In the genomic region with DNA sequence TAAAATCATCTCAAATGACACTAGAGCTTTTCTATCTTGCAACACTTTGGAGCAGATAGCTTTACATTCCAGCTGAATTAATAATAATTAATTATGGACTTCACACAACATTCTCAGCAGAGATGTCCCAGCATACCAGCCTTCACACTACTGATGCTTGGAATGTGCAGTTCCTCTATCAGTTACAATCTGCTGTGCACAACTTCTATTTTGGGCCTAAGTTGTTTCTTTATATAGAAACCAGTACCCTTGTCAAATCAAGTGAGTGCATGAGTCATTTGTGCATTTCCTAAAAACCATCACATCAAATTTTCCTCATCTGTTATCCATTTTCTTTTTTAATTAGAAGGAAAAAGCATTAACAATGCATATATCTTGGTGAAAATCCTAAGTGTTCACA, we compare ENCODE assay signal across 10 cellular contexts. TPM values are rescaled to one million over a fixed set of nuclear protein-coding genes. Genes with fewer than 3 reads are reported as not detected.
DNase-seq lines count a peak whose midpoint lies in the region; ATAC-seq and TF ChIP-seq lines count a peak whose summit lies in the region.
"Had no signal": no experiment of that assay in that cellular context is flagged by ENCODE, and none has a peak within 500 bp of the region (broad histone marks: within the 10 kb centered on the region; RNA-seq: fewer than 3 reads in every experiment).

No MANE protein-coding gene starts in this region.

- H3K36me3 Mint-ChIP-seq in mesothelial cell of epicardium, result peaks cover 3% of the 10 kb centered on the region

- DNase-seq in AG09319 (ENCODE audit: extremely low read depth, low read depth), result peak; percentile 12
- peak; percentile 10 for DNase-seq in NB4 (ENCODE audit: low read depth)
- DNase-seq in epithelial cell of esophagus (ENCODE audit: low read depth), result peak; percentile 51
- DNase-seq in mesothelial cell of epicardium (ENCODE audit: low spot score in 2 of 2, unreplicated experiment in 2 of 2), result no peak
- DNase-seq in dermis blood vessel endothelial cell, result no peak
- no peak for DNase-seq in SW480 (ENCODE audit: low spot score)
- DNase-seq: nephron progenitor cell; stimulated activated CD4-positive, alpha-beta T cell treated with anti-CD3 and anti-CD28 coated beads, Interleukin-12 subunit alpha, Interleukin-12 subunit beta, amount 100 ng/mL, for 4 hours had no signal

- TF ChIP-seq CTCF in AG09319 (IDR thresholded peaks at IDR 0.05; ENCODE audit: low read depth, low read length), result no peak
- no peak for TF ChIP-seq CTCF in NB4 (IDR thresholded peaks at IDR 0.05; ENCODE audit: low read depth, low read length)
- TF ChIP-seq CTCF in epithelial cell of esophagus (IDR thresholded peaks at IDR 0.05; ENCODE audit: insufficient read depth, low read depth, low read length, missing control alignments), result no peak
- no peak for TF ChIP-seq CTCF in mesothelial cell of epicardium (IDR thresholded peaks at IDR 0.05; ENCODE audit: unreplicated experiment)

- H3K27me3 Mint-ChIP-seq in mesothelial cell of epicardium (ENCODE audit: low read depth), result no peaks in the 10 kb centered on the region

- TF ChIP-seq POLR2A in NB4 (IDR thresholded peaks at IDR 0.05; ENCODE audit: extremely low read depth, insufficient read length), result no peak

- H3K4me3 Mint-ChIP-seq in mesothelial cell of epicardium, result no peak overlapping the region
- H3K4me3 Mint-ChIP-seq: nephron progenitor cell had no signal

- H3K4me3 ChIP-seq in NB4 (ENCODE audit: low read depth, low read length) (no peak overlapping the region), epithelial cell of esophagus (ENCODE audit: low read length) (no peak overlapping the region)

- H3K27ac Mint-ChIP-seq in mesothelial cell of epicardium, result peak overlapping the region; percentile 74
- H3K27ac Mint-ChIP-seq: nephron progenitor cell had no signal

- ATAC-seq in GM19463 (IDR thresholded peaks at IDR 0.05; ENCODE audit: unreplicated experiment) (no peak), HG03439 (IDR thresholded peaks at IDR 0.05; ENCODE audit: unreplicated experiment) (no peak)

- peaks cover 14% of the 10 kb centered on the region for H3K9me3 Mint-ChIP-seq in mesothelial cell of epicardium

- peaks cover 42% of the 10 kb centered on the region for H3K4me1 Mint-ChIP-seq in mesothelial cell of epicardium

RNA-seq across cellular contexts. Expression of a gene that starts 8.8 kb away (rescaled TPM):
- 22.7 to 26.1 TPM (median 24.7 TPM) in 3 replicates for total RNA-seq in mesothelial cell of epicardium
- total RNA-seq in dermis blood vessel endothelial cell, result not detected in 2 replicates

Comparison
In these comparisons a context has a peak if more than half of its experiments do, and no peak if none do; other contexts are left out.
1. DNase-seq: peak in AG09319 (single experiment), NB4 (single experiment) and epithelial cell of esophagus (single experiment); none in mesothelial cell of epicardium (0 of 2), dermis blood vessel endothelial cell (single experiment) and SW480 (single experiment).
2. RNA of a gene that starts 8.8 kb away (total RNA-seq): 22.7 to 26.1 TPM in mesothelial cell of epicardium; not detected in dermis blood vessel endothelial cell; every median in the first group is over 10 times any median in the second.